1 cellular context compared by ENCODE assay signal in the genomic region with DNA sequence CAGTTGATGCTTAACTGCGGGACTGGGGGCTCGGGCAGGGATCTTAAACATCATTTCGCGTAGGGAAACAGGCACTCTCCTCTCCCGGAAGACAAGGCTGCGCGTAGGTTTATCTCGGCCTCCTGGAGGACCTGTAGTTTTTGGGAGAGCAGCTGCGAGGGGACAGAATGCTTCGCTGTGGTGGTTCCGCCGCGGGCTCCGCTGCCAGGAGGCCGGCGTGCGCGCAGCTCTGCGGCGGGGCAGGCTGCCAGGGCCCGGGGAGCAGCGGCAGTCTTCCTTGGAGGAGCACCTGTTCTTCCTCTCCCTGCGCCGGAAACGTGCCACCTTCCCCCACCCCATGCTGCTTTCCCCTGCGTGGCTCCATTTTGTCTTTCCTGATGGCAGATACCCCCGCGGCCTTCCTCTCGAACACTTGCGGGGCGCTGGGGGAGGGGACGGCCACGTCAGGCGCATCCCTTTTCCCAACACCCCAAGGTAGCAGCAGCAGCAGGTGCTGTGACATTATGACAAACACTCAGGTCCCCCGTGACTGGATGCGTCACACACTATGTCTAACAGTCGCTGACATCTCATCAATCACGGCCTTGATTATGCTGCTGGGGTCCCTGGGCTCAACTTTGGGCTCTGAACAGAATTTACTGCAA.
TF ChIP-seq lines count a peak whose summit lies in the region.

No MANE protein-coding gene starts in this region.

TF ChIP-seq in HepG2, 621 proteins besides CTCF, POLR2A, EP300 and RAD21 (continued from another document):
- TF ChIP-seq, protein P1, sequence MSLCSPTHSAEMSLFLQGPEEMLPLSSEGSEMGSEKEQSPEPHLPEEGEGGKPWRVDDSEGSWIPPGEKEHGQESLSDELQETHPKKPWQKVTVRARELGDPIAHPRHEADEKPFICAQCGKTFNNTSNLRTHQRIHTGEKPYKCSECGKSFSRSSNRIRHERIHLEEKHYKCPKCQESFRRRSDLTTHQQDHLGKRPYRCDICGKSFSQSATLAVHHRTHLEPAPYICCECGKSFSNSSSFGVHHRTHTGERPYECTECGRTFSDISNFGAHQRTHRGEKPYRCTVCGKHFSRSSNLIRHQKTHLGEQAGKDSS (CRISPR knock-in tag; IDR thresholded peaks at IDR 0.05; ENCODE audit: borderline replicate concordance, low read depth): 0 out of 2 replicates have a peak, but pooled peaks have one; percentile 43
- TF ChIP-seq ZNF235 (CRISPR knock-in tag; IDR thresholded peaks at IDR 0.05; ENCODE audit: borderline replicate concordance) (no peak), ZNF674 (CRISPR knock-in tag; IDR thresholded peaks at IDR 0.05; ENCODE audit: low read depth) (no peak), KDM5B (CRISPR knock-in tag; IDR thresholded peaks at IDR 0.05; ENCODE audit: borderline replicate concordance) (0 out of 2 replicates have a peak, but pooled peaks have one; percentile 31), SETDB1 (CRISPR knock-in tag; IDR thresholded peaks at IDR 0.05; ENCODE audit: borderline replicate concordance) (0 out of 2 replicates have a peak, but pooled peaks have one; percentile 40), ZNF891 (CRISPR knock-in tag; IDR thresholded peaks at IDR 0.05) (peak; percentile 69; the same call in 1 of the 2 replicates), ZNF282 (IDR thresholded peaks at IDR 0.05; ENCODE audit: partially characterized antibody) (no peak), SRF (IDR thresholded peaks at IDR 0.05; ENCODE audit: low read depth, low read length) (no peak), ZNF549 (CRISPR knock-in tag; IDR thresholded peaks at IDR 0.05) (no peak), KDM2A (CRISPR knock-in tag; IDR thresholded peaks at IDR 0.05; ENCODE audit: borderline replicate concordance, low read depth) (peak; percentile 27; the same call in 1 of the 2 replicates), NRL (CRISPR knock-in tag; IDR thresholded peaks at IDR 0.05; ENCODE audit: borderline replicate concordance) (peak; percentile 60; the same call in 1 of the 2 replicates), ZNF552 (CRISPR knock-in tag; IDR thresholded peaks at IDR 0.05; ENCODE audit: borderline replicate concordance) (no peak), ZNF326 (CRISPR knock-in tag; IDR thresholded peaks at IDR 0.05; ENCODE audit: borderline replicate concordance) (no peak), ZNF10 (CRISPR knock-in tag; IDR thresholded peaks at IDR 0.05; ENCODE audit: borderline replicate concordance, low read depth) (no peak), ZNF264 (CRISPR knock-in tag; IDR thresholded peaks at IDR 0.05) (no peak), MAFF (IDR thresholded peaks at IDR 0.05; ENCODE audit: low read depth, low read length) (no peak)
- TF ChIP-seq, protein P2, sequence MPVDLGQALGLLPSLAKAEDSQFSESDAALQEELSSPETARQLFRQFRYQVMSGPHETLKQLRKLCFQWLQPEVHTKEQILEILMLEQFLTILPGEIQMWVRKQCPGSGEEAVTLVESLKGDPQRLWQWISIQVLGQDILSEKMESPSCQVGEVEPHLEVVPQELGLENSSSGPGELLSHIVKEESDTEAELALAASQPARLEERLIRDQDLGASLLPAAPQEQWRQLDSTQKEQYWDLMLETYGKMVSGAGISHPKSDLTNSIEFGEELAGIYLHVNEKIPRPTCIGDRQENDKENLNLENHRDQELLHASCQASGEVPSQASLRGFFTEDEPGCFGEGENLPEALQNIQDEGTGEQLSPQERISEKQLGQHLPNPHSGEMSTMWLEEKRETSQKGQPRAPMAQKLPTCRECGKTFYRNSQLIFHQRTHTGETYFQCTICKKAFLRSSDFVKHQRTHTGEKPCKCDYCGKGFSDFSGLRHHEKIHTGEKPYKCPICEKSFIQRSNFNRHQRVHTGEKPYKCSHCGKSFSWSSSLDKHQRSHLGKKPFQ (CRISPR knock-in tag; IDR thresholded peaks at IDR 0.05; ENCODE audit: insufficient replicate concordance): no peak
